8 cellular contexts compared by ENCODE assay signal in genomic region chr13:52010890-52011689, GRCh38. TPM values are rescaled to one million over a fixed set of nuclear protein-coding genes. Genes with fewer than 3 reads are reported as not detected.
A peak's percentile ranks its signal among the peaks of the same experiment; 100 is the strongest.
DNase-seq lines count a peak whose midpoint lies in the region; ATAC-seq and TF ChIP-seq lines count a peak whose summit lies in the region.

Gene ATP7B, minus strand, starts transcription at chr13:52011450. Its CDS starts 113 bp downstream, at chr13:52011337.

- H3K4me1 Mint-ChIP-seq in dendritic cell treated with granulocyte-macrophage colony-stimulating factor and Interleukin-4, amounts not matched to agents 40 ng/mL and 50 ng/mL, for 4 days (ENCODE audit: low read depth) = peaks cover 12% of the 10 kb centered on the region

- DNase-seq in GM10248 (ENCODE audit: extremely low spot score) (peak; percentile 41), T-helper 22 cell (ENCODE audit: low read depth) (peak; percentile 3), lung microvascular endothelial cell (ENCODE audit: low read depth in 2 of 2) (peak; percentile 16 to 33), inferior parietal cortex (ENCODE audit: extremely low spot score) (no peak)
- DNase-seq in stimulated activated CD8-positive, alpha-beta memory T cell treated with anti-CD3 and anti-CD28 coated beads, Interleukin-4, amount 100 ng/mL, for 48 hours = peak; percentile 47

- H3K27me3 Mint-ChIP-seq in dendritic cell treated with granulocyte-macrophage colony-stimulating factor and Interleukin-4, amounts not matched to agents 40 ng/mL and 50 ng/mL, for 4 days = peaks cover 40% of the 10 kb centered on the region

- TF ChIP-seq CTCF in GM10248 (IDR thresholded peaks at IDR 0.05; ENCODE audit: control extremely low read depth, extremely low read depth, low read depth, missing control alignments) = no peak

- peak within 1 kb of the TSS; percentile 95 for H3K27ac Mint-ChIP-seq in dendritic cell treated with granulocyte-macrophage colony-stimulating factor and Interleukin-4, amounts not matched to agents 40 ng/mL and 50 ng/mL, for 4 days

- CTCF ChIA-PET in GM10248 (lab: Yijun Ruan, JAX) = no interaction called here

- peaks cover 21% of the 10 kb centered on the region for H3K36me3 Mint-ChIP-seq in dendritic cell treated with granulocyte-macrophage colony-stimulating factor and Interleukin-4, amounts not matched to agents 40 ng/mL and 50 ng/mL, for 4 days (ENCODE audit: low read depth)

- POLR2A ChIA-PET in GM10248 (lab: Yijun Ruan, JAX) = no interaction called here

- intact Hi-C loops in dendritic cell treated with granulocyte-macrophage colony-stimulating factor and Interleukin-4, amounts not matched to agents 40 ng/mL and 50 ng/mL, for 4 days (cut with micrococcal nuclease) = loop anchor here (5.0 kb wide), 3 partner anchors 116 to 441 kb away; partner anchors contain the start of genes NEK5 and VPS36

- ATAC-seq in HG03064 (IDR thresholded peaks at IDR 0.05; ENCODE audit: low read depth, unreplicated experiment) (peak; percentile 7), GM18858 (IDR thresholded peaks at IDR 0.05; ENCODE audit: unreplicated experiment) (no peak)

- no peaks in the 10 kb centered on the region for H3K9me3 Mint-ChIP-seq in dendritic cell treated with granulocyte-macrophage colony-stimulating factor and Interleukin-4, amounts not matched to agents 40 ng/mL and 50 ng/mL, for 4 days

- H3K4me3 Mint-ChIP-seq in dendritic cell treated with granulocyte-macrophage colony-stimulating factor and Interleukin-4, amounts not matched to agents 40 ng/mL and 50 ng/mL, for 4 days = peak within 1 kb of the TSS; percentile 97

RNA-seq across cellular contexts. Expression of gene ATP7B, which starts in this region (rescaled TPM):
- total RNA-seq in lung microvascular endothelial cell = 4.6 TPM in 2 replicates
